Comparison of ENCODE assay signal across 22 cellular contexts in genomic region chr5:180516440-180516839, GRCh38. TPM values are rescaled to one million over a fixed set of nuclear protein-coding genes. Genes with fewer than 3 reads are reported as not detected.
A peak's percentile ranks its signal among the peaks of the same experiment; 100 is the strongest.
DNase-seq lines count a peak whose midpoint lies in the region; ATAC-seq, FAIRE-seq and TF ChIP-seq lines count a peak whose summit lies in the region.
"Had no signal": no experiment of that assay in that cellular context is flagged by ENCODE, and none has a peak within 500 bp of the region (broad histone marks: within the 10 kb centered on the region; RNA-seq: fewer than 3 reads in every experiment).

No MANE protein-coding gene starts in this region.

- WGBS in K562 (ENCODE audit: insufficient coverage, low coverage, missing lambda C conversion rate): 76% methylated on average over 5 of the region's 5 CpGs
- WGBS in aorta, 2 donors: 86 to 87% methylated on average over 5 of the region's 5 CpGs

- H3K4me2 ChIP-seq in K562 (ENCODE audit: insufficient read depth, low read length): no peak overlapping the region
- H3K4me2 ChIP-seq: A549 had no signal

- H3K9me1 ChIP-seq in K562 (ENCODE audit: control insufficient read depth, insufficient read depth, low read length): peaks cover 5% of the 10 kb centered on the region

- H3K27ac ChIP-seq in K562 (ENCODE audit: extremely low read depth, low read depth, low read length): peak overlapping the region; percentile 26; the same call in 1 of the 3 replicates
- H3K27ac ChIP-seq in aorta (ENCODE audit: low read depth in 1 of 2, low read length in 2 of 2): no peak overlapping the region
- H3K27ac ChIP-seq: 22Rv1, A549, C4-2B had no signal

- H3K27me3 Mint-ChIP-seq in activated naive CD8-positive, alpha-beta T cell: no peaks in the 10 kb centered on the region
- H3K27me3 Mint-ChIP-seq in activated naive CD8-positive, alpha-beta T cell treated with anti-CD3 and anti-CD28 coated beads, Interleukin-2, amount 50 U/mL, for 24 hours: no peaks in the 10 kb centered on the region
- no peaks in the 10 kb centered on the region for H3K27me3 Mint-ChIP-seq in nephron progenitor cell (ENCODE audit: low read depth, poor library complexity)
- H3K27me3 Mint-ChIP-seq: CD4-positive, alpha-beta T cell; IgD-negative memory B cell had no signal

- H3K4me3 ChIP-seq in K562 (no peak overlapping the region), aorta (ENCODE audit: low read length in 2 of 2) (no peak overlapping the region)
- H3K4me3 ChIP-seq: A549, HAP-1 had no signal

- H3K9me3 ChIP-seq in K562 (replicated peaks; ENCODE audit: control insufficient read depth, insufficient read depth, low read depth, low read length) (no peaks in the 10 kb centered on the region), aorta (ENCODE audit: control insufficient read depth, low read length) (no peaks in the 10 kb centered on the region)
- H3K9me3 ChIP-seq: A549, Caco-2, HAP-1 had no signal

- intact Hi-C loops in K562 (cut with micrococcal nuclease) (no loop called here), aorta (cut with DNase I) (no loop called here)

- H4K20me1 ChIP-seq in K562 (replicated peaks; ENCODE audit: control insufficient read depth, insufficient read depth, low read length): peaks cover 15% of the 10 kb centered on the region

- in situ Hi-C loops in K562 (cut with MboI): no loop called here

- peaks cover 82% of the 10 kb centered on the region for H3K79me2 ChIP-seq in K562 (ENCODE audit: control insufficient read depth, insufficient read depth, low read length)

- FAIRE-seq in K562 (lab: Jason Lieb, UNC): no peak
- FAIRE-seq: A549, D721Med, H1, HepG2 had no signal

- peak overlapping the region; percentile 16 for H3K27ac Mint-ChIP-seq in activated naive CD8-positive, alpha-beta T cell
- no peak overlapping the region for H3K27ac Mint-ChIP-seq in activated naive CD8-positive, alpha-beta T cell treated with anti-CD3 and anti-CD28 coated beads, Interleukin-2, amount 50 U/mL, for 24 hours
- peak overlapping the region; percentile 23 for H3K27ac Mint-ChIP-seq in nephron progenitor cell
- H3K27ac Mint-ChIP-seq: CD4-positive, alpha-beta T cell; IgD-negative memory B cell had no signal

- no peak overlapping the region for H3K4me3 Mint-ChIP-seq in activated naive CD8-positive, alpha-beta T cell
- no peak overlapping the region for H3K4me3 Mint-ChIP-seq in activated naive CD8-positive, alpha-beta T cell treated with anti-CD3 and anti-CD28 coated beads, Interleukin-2, amount 50 U/mL, for 24 hours
- no peak overlapping the region for H3K4me3 Mint-ChIP-seq in nephron progenitor cell
- H3K4me3 Mint-ChIP-seq: CD4-positive, alpha-beta T cell; IgD-negative memory B cell had no signal

- no peaks in the 10 kb centered on the region for H3K27me3 ChIP-seq in K562 (ENCODE audit: control insufficient read depth in 2 of 2, insufficient read depth in 2 of 2, low read length in 2 of 2)
- H3K27me3 ChIP-seq in aorta (ENCODE audit: control insufficient read depth in 1 of 2, insufficient read depth in 2 of 2, low read length in 1 of 2): no peaks in the 10 kb centered on the region

- no peak overlapping the region for H2AFZ ChIP-seq in K562 (ENCODE audit: low read depth, low read length)

- no peak for TF ChIP-seq POLR2A in K562 (conservative IDR thresholded peaks at IDR 0.05)

- no peak for DNase-seq in activated naive CD8-positive, alpha-beta T cell treated with anti-CD3 and anti-CD28 coated beads, Interleukin-2, amount 50 U/mL, for 24 hours
- DNase-seq in K562 (ENCODE audit: extremely low read depth in 1 of 4, low spot score in 3 of 4) (no peak), nephron progenitor cell (no peak), aorta (no peak), DMS 273 treated with DMSO at 0.1 percent for 48 hours (lab: John Stamatoyannopoulos, UW) (no peak)
- DNase-seq in activated CD4-positive, alpha-beta T cell treated with anti-CD3 and anti-CD28 coated beads for 4 hours: no peak
- DNase-seq: AML-193; Caco-2; CD4-positive, alpha-beta T cell; DMS153; DMS79; GF-D8 had no signal

- TF ChIP-seq EP300 in K562 (IDR thresholded peaks at IDR 0.05; ENCODE audit: low read length): no peak

- BruUV-seq in K562 (replicated peaks; lab: Mats Ljungman, UMichigan): no TSS peak

- CTCF ChIA-PET in K562 (lab: Yijun Ruan, JAX; ENCODE audit: low intra/inter-chr PET ratio): no interaction called here

- TF ChIP-seq CTCF in K562 (IDR thresholded peaks at IDR 0.05 in 2 of 3, conservative IDR thresholded peaks at IDR 0.05 in 1 of 3; ENCODE audit: insufficient read depth in 2 of 3, low read depth in 1 of 3, low read length in 3 of 3) (no peak), nephron progenitor cell (IDR thresholded peaks at IDR 0.05) (no peak)

- H3K9me3 Mint-ChIP-seq in activated naive CD8-positive, alpha-beta T cell (ENCODE audit: low read depth): no peaks in the 10 kb centered on the region
- H3K9me3 Mint-ChIP-seq in activated naive CD8-positive, alpha-beta T cell treated with anti-CD3 and anti-CD28 coated beads, Interleukin-2, amount 50 U/mL, for 24 hours: no peaks in the 10 kb centered on the region
- peaks cover 20% of the 10 kb centered on the region for H3K9me3 Mint-ChIP-seq in nephron progenitor cell
- H3K9me3 Mint-ChIP-seq: CD4-positive, alpha-beta T cell; IgD-negative memory B cell had no signal

- POLR2A ChIA-PET in K562 (lab: Yijun Ruan, JAX): interaction anchor here (1.0 to 2.8 kb wide), 2 partner anchors 10 to 28 kb away, joined by 3 to 9 read pairs; no protein-coding TSS in a partner anchor

- ATAC-seq in activated naive CD8-positive, alpha-beta T cell treated with anti-CD3 and anti-CD28 coated beads, Interleukin-2, amount 50 U/mL, for 24 hours: no peak
- ATAC-seq in K562 (no peak), aorta (ENCODE audit: low FRiP score) (no peak), HG03039 (IDR thresholded peaks at IDR 0.05; ENCODE audit: unreplicated experiment) (no peak)
- ATAC-seq: A549, HepG2 had no signal

- peaks cover 7% of the 10 kb centered on the region for H3K36me3 Mint-ChIP-seq in activated naive CD8-positive, alpha-beta T cell
- peaks cover 10% of the 10 kb centered on the region for H3K36me3 Mint-ChIP-seq in activated naive CD8-positive, alpha-beta T cell treated with anti-CD3 and anti-CD28 coated beads, Interleukin-2, amount 50 U/mL, for 24 hours (ENCODE audit: low read depth)
- peaks cover 72% of the 10 kb centered on the region for H3K36me3 Mint-ChIP-seq in nephron progenitor cell (ENCODE audit: low read depth)

- no peak overlapping the region for H3K9ac ChIP-seq in K562 (ENCODE audit: insufficient read depth in 1 of 2, low read depth in 2 of 2, low read length in 2 of 2)

- no peak for TF ChIP-seq RAD21 in K562 (CRISPR knock-in tag; conservative IDR thresholded peaks at IDR 0.05 in 1 of 2, IDR thresholded peaks at IDR 0.05 in 1 of 2)

- H3K4me1 ChIP-seq in K562 (replicated peaks in 1 of 2; ENCODE audit: control insufficient read depth in 2 of 2, insufficient read depth in 2 of 2, low read length in 2 of 2) (peaks cover 3 to 4% of the 10 kb centered on the region in 2 experiments; a peak in 1 of 5 replicates), aorta (ENCODE audit: control insufficient read depth in 1 of 2, insufficient read depth in 2 of 2, low read length in 2 of 2) (peaks cover 0 to 1% of the 10 kb centered on the region in 2 donors)

- H3K36me3 ChIP-seq in K562 (ENCODE audit: control insufficient read depth, insufficient read depth, low read length): peaks cover 15% of the 10 kb centered on the region; the same call in 1 of the 3 replicates
- H3K36me3 ChIP-seq in aorta (ENCODE audit: control insufficient read depth in 1 of 2, insufficient read depth in 2 of 2, low read length in 1 of 2): no peaks in the 10 kb centered on the region
- H3K36me3 ChIP-seq: HAP-1 had no signal

- peaks cover 57% of the 10 kb centered on the region for H3K4me1 Mint-ChIP-seq in activated naive CD8-positive, alpha-beta T cell (ENCODE audit: low read depth)
- peaks cover 37% of the 10 kb centered on the region for H3K4me1 Mint-ChIP-seq in activated naive CD8-positive, alpha-beta T cell treated with anti-CD3 and anti-CD28 coated beads, Interleukin-2, amount 50 U/mL, for 24 hours
- H3K4me1 Mint-ChIP-seq in nephron progenitor cell: peaks cover 25% of the 10 kb centered on the region

TF ChIP-seq in K562, 482 proteins besides CTCF, POLR2A, EP300 and RAD21 (continues in another document):
- TF ChIP-seq SMC3 (conservative IDR thresholded peaks at IDR 0.05; ENCODE audit: insufficient read depth, low read depth, low read length): no peak
- TF ChIP-seq CREB5 (CRISPR knock-in tag; IDR thresholded peaks at IDR 0.05): no peak
- no peak for TF ChIP-seq ZSCAN29 (IDR thresholded peaks at IDR 0.05)

RNA-seq across cellular contexts. Expression of gene CNOT6, which starts 22.3 kb away (rescaled TPM):
- total RNA-seq in K562 (2011; cell fraction: chromatin; rRNA removed; ENCODE audit: low replicate concordance): 18.3 and 46.1 TPM in 2 replicates
- 6.3 and 7.8 TPM in 2 replicates for total RNA-seq in K562 (2011; cell fraction: nucleolus; rRNA removed)
- total RNA-seq in K562 (2011; cell fraction: nucleoplasm; rRNA removed): 21.6 and 31.5 TPM in 2 replicates
- 10.1 and 10.9 TPM in 2 replicates for total RNA-seq in K562 (2014; rRNA removed)
- total RNA-seq in K562 (2014; rRNA removed; fragmentation: Illumina TruSeq; extraction: Trizol): 14.0 and 16.2 TPM in 2 replicates
- 11.7 and 12.6 TPM in 2 replicates for total RNA-seq in K562 (2015; rRNA removed; fragmentation: Illumina TruSeq; extraction: Trizol)
- 24.4 and 32.4 TPM in 2 replicates for total RNA-seq in K562 (2021)
- 26.0 and 30.3 TPM in 2 replicates for polyA plus RNA-seq in K562 (2011; rRNA removed)
- 7.6 and 14.5 TPM in 2 replicates for polyA plus RNA-seq in K562 (2011; cell fraction: cytosol; rRNA removed)
- 11.3 and 11.7 TPM in 2 replicates for polyA plus RNA-seq in K562 (2011; cell fraction: nucleus; rRNA removed)
- polyA plus RNA-seq in K562 (2012): 11.3 and 16.2 TPM in 2 replicates
- polyA plus RNA-seq in K562 (2014; fragmentation: Illumina TruSeq; extraction: Trizol): 21.2 and 22.6 TPM in 2 replicates
- 1 to 10 TPM; 4.9 to 7.9 TPM for polyA plus RNA-seq in K562 (2014; fragmentation: Nextera tagmentation; extraction: Ambion mirVana)
- polyA plus RNA-seq in K562 (2014; rRNA removed): 16.1 and 18.5 TPM in 2 replicates
- 38.2 and 39.5 TPM in 2 replicates for polyA minus RNA-seq in K562 (2011; rRNA and poly(A)+ RNA removed)
- 15.0 and 18.5 TPM in 2 replicates for polyA minus RNA-seq in K562 (2011; cell fraction: cytosol; rRNA and poly(A)+ RNA removed)
- polyA minus RNA-seq in K562 (2011; cell fraction: nucleus; rRNA and poly(A)+ RNA removed): 5.1 and 9.3 TPM in 2 replicates
- total RNA-seq in aorta: 10 to 100 TPM; 16.4 to 17.6 TPM
- polyA plus RNA-seq in aorta: 10 to 100 TPM in 1 of 2 donors, 1 to 10 TPM in 1; 6.2 to 12.0 TPM
